ENCODE assay signal across 8 cellular contexts in genomic region chr20:57747889-57748456, GRCh38. TPM values are rescaled to one million over a fixed set of nuclear protein-coding genes. Genes with fewer than 3 reads are reported as not detected.
DNase-seq lines count a peak whose midpoint lies in the region; ATAC-seq and TF ChIP-seq lines count a peak whose summit lies in the region.

No MANE protein-coding gene starts in this region.

- WGBS in SK-N-SH (ENCODE audit: low lambda C conversion rate): 82% methylated on average over 18 of the region's 18 CpGs
- 27 to 44% methylated on average over 18 of the region's 18 CpGs for WGBS in heart right ventricle, 2 donors

- CTCF ChIA-PET in SK-N-SH (lab: Yijun Ruan, JAX): interaction anchor here (0.9 to 1.9 kb wide), 4 partner anchors 39 to 338 kb away, joined by 3 to 7 read pairs (median 4); no protein-coding TSS in a partner anchor

- H3K9me3 ChIP-seq in BLaER1: peaks cover 3% of the 10 kb centered on the region; the same call in 1 of the 2 replicates
- H3K9me3 ChIP-seq in SK-N-SH: no peaks in the 10 kb centered on the region
- peaks cover 0 to 13% (median 0%) of the 10 kb centered on the region in 11 donors for H3K9me3 ChIP-seq in heart right ventricle

- H3K4me3 ChIP-seq in BLaER1 (no peak overlapping the region), SK-N-SH (ENCODE audit: low read depth in 2 of 2, low read length in 1 of 2) (peak overlapping the region; percentile 33 to 65; a peak in 2 of 4 replicates), heart right ventricle (peak overlapping the region in 7 of 10 donors; percentile 18 to 44 (median 39))

- POLR2A ChIA-PET in SK-N-SH (lab: Yijun Ruan, JAX): no interaction called here

- TF ChIP-seq EP300 in SK-N-SH (IDR thresholded peaks at IDR 0.05; ENCODE audit: borderline replicate concordance in 1 of 2, low read depth in 1 of 2, low read length in 1 of 2): no peak

- H3F3A ChIP-seq in SK-N-SH (replicated peaks; ENCODE audit: insufficient read depth): peaks cover 13% of the 10 kb centered on the region

- H3K4me2 ChIP-seq in BLaER1 (peak overlapping the region; percentile 86), SK-N-SH (peak overlapping the region; percentile 88)

- ATAC-seq in heart right ventricle: peak in 7 of 8 donors; percentile 9 to 50 (median 35)
- peak; percentile 33 for ATAC-seq in sciatic nerve
- no peak for ATAC-seq in GM18519 (IDR thresholded peaks at IDR 0.05; ENCODE audit: low FRiP score, unreplicated experiment)

- TF ChIP-seq CTCF in SK-N-SH (IDR thresholded peaks at IDR 0.05) (no peak), heart right ventricle (IDR thresholded peaks at IDR 0.05) (no peak)

- no peak for TF ChIP-seq RAD21 in SK-N-SH (IDR thresholded peaks at IDR 0.05; ENCODE audit: low read length)

- H2AFZ ChIP-seq in SK-N-SH (ENCODE audit: low read depth): peak overlapping the region; percentile 89; the same call in 1 of the 2 replicates

- no peaks in the 10 kb centered on the region for H3K79me2 ChIP-seq in SK-N-SH (ENCODE audit: insufficient read depth)

- H3K27ac ChIP-seq in BLaER1 (no peak overlapping the region), SK-N-SH (ENCODE audit: low read depth in 2 of 2, low read length in 1 of 2) (peak overlapping the region; percentile 76 to 95), heart right ventricle (peak overlapping the region in 9 of 10 donors; percentile 26 to 93 (median 84))

- no peak overlapping the region for H3K9ac ChIP-seq in BLaER1
- H3K9ac ChIP-seq in SK-N-SH: 0 out of 2 replicates have a peak overlapping the region, but pooled peaks have one; percentile 3

- no peaks in the 10 kb centered on the region for H3K27me3 ChIP-seq in BLaER1
- H3K27me3 ChIP-seq in SK-N-SH (ENCODE audit: insufficient read depth): no peaks in the 10 kb centered on the region
- no peaks in the 10 kb centered on the region for H3K27me3 ChIP-seq in heart right ventricle

- intact Hi-C loops in heart right ventricle (cut with DNase I): loop anchor here in 5 of 10 donors (5.0 kb wide), 3 partner anchors 36 to 91 kb away; partner anchors contain the start of gene PMEPA1 (in 3 of the 5)
- intact Hi-C loops in sciatic nerve (cut with DNase I): no loop called here

- DNase-seq in SK-N-SH: no peak
- peak in 1 of 2 donors; percentile 16 for DNase-seq in heart right ventricle
- DNase-seq in sciatic nerve (ENCODE audit: low spot score): no peak
- DNase-seq in islet precursor cell: no peak
- no peak for DNase-seq in T1000 (lab: John Stamatoyannopoulos, UW)
- DNase-seq in GM03348 (ENCODE audit: low spot score): no peak

- no peaks in the 10 kb centered on the region for H3K9me2 ChIP-seq in SK-N-SH

- H4K20me1 ChIP-seq in BLaER1 (no peaks in the 10 kb centered on the region), SK-N-SH (ENCODE audit: insufficient read depth) (no peaks in the 10 kb centered on the region)

- H3K36me3 ChIP-seq in BLaER1 (no peaks in the 10 kb centered on the region), SK-N-SH (replicated peaks in 1 of 2; ENCODE audit: control insufficient read depth in 1 of 2, insufficient read depth in 2 of 2, low read length in 1 of 2) (no peaks in the 10 kb centered on the region), heart right ventricle (no peaks in the 10 kb centered on the region)

- H3K4me1 ChIP-seq in BLaER1: peaks cover 19% of the 10 kb centered on the region
- peaks cover 14 to 50% of the 10 kb centered on the region in 2 experiments for H3K4me1 ChIP-seq in SK-N-SH (ENCODE audit: control insufficient read depth in 1 of 2, insufficient read depth in 2 of 2, low read depth in 1 of 2, low read length in 1 of 2)
- peaks cover 13 to 39% (median 28%) of the 10 kb centered on the region in 9 donors for H3K4me1 ChIP-seq in heart right ventricle

TF ChIP-seq in SK-N-SH, 30 proteins besides CTCF, POLR2A, EP300 and RAD21:
- TF ChIP-seq MXI1 (IDR thresholded peaks at IDR 0.05; ENCODE audit: low read depth, low read length) (no peak), MEF2A (IDR thresholded peaks at IDR 0.05; ENCODE audit: borderline replicate concordance, low read depth) (no peak), FOXJ3 (CRISPR knock-in tag; IDR thresholded peaks at IDR 0.05) (no peak), IRF3 (IDR thresholded peaks at IDR 0.05; ENCODE audit: low read depth, low read length) (no peak), CHD2 (IDR thresholded peaks at IDR 0.05; ENCODE audit: low read length, partially characterized antibody) (no peak), TAF1 (IDR thresholded peaks at IDR 0.05; ENCODE audit: borderline replicate concordance, low read depth, low read length) (no peak)
TF ChIP-seq in SK-N-SH: peak in this region for 0.

RNA-seq across cellular contexts. Expression of gene PMEPA1, which starts 38.2 kb away (rescaled TPM):
- 5.9 and 7.1 TPM in 2 replicates for polyA plus RNA-seq in SK-N-SH (2012; rRNA removed)
- polyA plus RNA-seq in SK-N-SH (2012; cell fraction: cytosol; rRNA removed): 6.1 and 6.8 TPM in 2 replicates
- polyA plus RNA-seq in SK-N-SH (2012; cell fraction: nucleus; rRNA removed): 7.9 and 8.1 TPM in 2 replicates
- 10 to 100 TPM; 16.1 to 39.2 (median 30.4) TPM for total RNA-seq in heart right ventricle
- polyA plus RNA-seq in heart right ventricle: 10 to 100 TPM; 10.5 to 81.8 TPM
- total RNA-seq in sciatic nerve: 26.3 TPM
